23 cellular contexts compared by ENCODE assay signal in genomic region chr2:224801360-224801759, GRCh38.
DNase-seq lines count a peak whose midpoint lies in the region; ATAC-seq and TF ChIP-seq lines count a peak whose summit lies in the region.
"Had no signal": no experiment of that assay in that cellular context is flagged by ENCODE, and none has a peak within 500 bp of the region (broad histone marks: within the 10 kb centered on the region; RNA-seq: fewer than 3 reads in every experiment).

No MANE protein-coding gene starts in this region.

- POLR2A ChIA-PET in activated CD4-positive, alpha-beta T cell treated with anti-CD3 and anti-CD28 coated beads for 36 hours (lab: Charles Lee): no interaction called here

- TF ChIP-seq CTCF in HFFc6 (IDR thresholded peaks at IDR 0.05) (no peak), endodermal cell (conservative IDR thresholded peaks at IDR 0.05) (no peak)

- no peak overlapping the region for H4K8ac ChIP-seq in neuronal stem cell (ENCODE audit: low read depth, low read length)

- H3K4me3 ChIP-seq in endodermal cell (ENCODE audit: low read length): peak overlapping the region; percentile 50
- no peak overlapping the region for H3K4me3 ChIP-seq in neuronal stem cell (ENCODE audit: low read length in 2 of 2)
- H3K4me3 ChIP-seq: BLaER1 treated with 17β-estradiol and CSF1 and Interleukin-3, amounts not matched to agents 10 nM and 100 nM had no signal

- no peaks in the 10 kb centered on the region for H3K4me1 ChIP-seq in endodermal cell (ENCODE audit: control insufficient read depth, insufficient read depth, low read length)
- peaks cover 4 to 15% of the 10 kb centered on the region in 2 donors for H3K4me1 ChIP-seq in neuronal stem cell (ENCODE audit: control insufficient read depth in 2 of 2, insufficient read depth in 1 of 2, low read depth in 1 of 2, low read length in 2 of 2)
- H3K4me1 ChIP-seq: BLaER1 treated with 17β-estradiol and CSF1 and Interleukin-3, amounts not matched to agents 10 nM and 100 nM had no signal

- peak overlapping the region; percentile 29 for H3K27ac Mint-ChIP-seq in activated CD4-positive, alpha-beta T cell treated with anti-CD3 and anti-CD28 coated beads for 36 hours
- H3K27ac Mint-ChIP-seq in HFFc6 (peak overlapping the region; percentile 36; the same call in 1 of the 2 replicates), endodermal cell (no peak overlapping the region)
- H3K27ac Mint-ChIP-seq: H9 had no signal

- intact Hi-C loops in activated CD4-positive, alpha-beta T cell treated with anti-CD3 and anti-CD28 coated beads for 36 hours (cut with DNase I, micrococcal nuclease): loop anchor here in 1 of 2 experiments (10.0 kb wide), 1 partner anchor 203 kb away; no protein-coding TSS in a partner anchor

- H3K36me3 ChIP-seq in endodermal cell (ENCODE audit: control insufficient read depth, insufficient read depth, low read length) (no peaks in the 10 kb centered on the region), neuronal stem cell (replicated peaks in 1 of 2; ENCODE audit: control insufficient read depth in 2 of 2, insufficient read depth in 2 of 2, low read length in 2 of 2) (peaks cover 0 to 10% of the 10 kb centered on the region in 2 donors)

- peak overlapping the region; percentile 76 for H2AFZ ChIP-seq in neuronal stem cell (ENCODE audit: low read length)

- H2BK15ac ChIP-seq in neuronal stem cell (ENCODE audit: low read length): no peak overlapping the region

- H3K4me2 ChIP-seq in neuronal stem cell (ENCODE audit: insufficient read depth, low read length, poor library complexity, severe bottlenecking): no peak overlapping the region
- H3K4me2 ChIP-seq: BLaER1 treated with 17β-estradiol and CSF1 and Interleukin-3, amounts not matched to agents 10 nM and 100 nM had no signal

- no peak overlapping the region for H2BK120ac ChIP-seq in neuronal stem cell (ENCODE audit: low read depth, low read length)

- no peak for DNase-seq in activated CD4-positive, alpha-beta T cell treated with anti-CD3 and anti-CD28 coated beads for 36 hours
- no peak for DNase-seq in activated CD4-positive, alpha-beta T cell treated with anti-CD3 and anti-CD28 coated beads for 1 hour
- DNase-seq in HFFc6 (no peak), endodermal cell (peak; percentile 54), neuronal stem cell (ENCODE audit: low spot score) (no peak), NCI-H510A (lab: John Stamatoyannopoulos, UW) (no peak)
- no peak for DNase-seq in activated naive CD4-positive, alpha-beta T cell treated with Interleukin-2 at 50 U/mL for 16 hours
- DNase-seq: Calu3; CD8-positive, alpha-beta memory T cell; DMS153; H9; NCI-H1105; NCI-H146; NCI-H2029 treated with DMSO at 0.1 percent for 48 hours; NCI-H226; NCI-H524; NCI-H774; SIG-M5 had no signal

- no peak overlapping the region for H2BK12ac ChIP-seq in neuronal stem cell (ENCODE audit: low read length)

- H3K9me3 ChIP-seq in endodermal cell (ENCODE audit: control insufficient read depth, low read length) (peaks cover 31% of the 10 kb centered on the region), neuronal stem cell (replicated peaks in 1 of 2; ENCODE audit: control insufficient read depth in 2 of 2, insufficient read depth in 1 of 2, low read depth in 1 of 2, low read length in 2 of 2) (no peaks in the 10 kb centered on the region)
- H3K9me3 ChIP-seq: BLaER1 treated with 17β-estradiol and CSF1 and Interleukin-3, amounts not matched to agents 10 nM and 100 nM had no signal

- H3K4ac ChIP-seq in neuronal stem cell (ENCODE audit: low read length): no peak overlapping the region

- no peaks in the 10 kb centered on the region for H3K9me3 Mint-ChIP-seq in activated CD4-positive, alpha-beta T cell treated with anti-CD3 and anti-CD28 coated beads for 36 hours (ENCODE audit: low read depth)
- H3K9me3 Mint-ChIP-seq in HFFc6 (no peaks in the 10 kb centered on the region), endodermal cell (peaks cover 18% of the 10 kb centered on the region)
- H3K9me3 Mint-ChIP-seq: CD8-positive, alpha-beta memory T cell; H9; IgD-negative memory B cell had no signal

- CTCF ChIA-PET in activated CD4-positive, alpha-beta T cell treated with anti-CD3 and anti-CD28 coated beads for 36 hours (lab: Charles Lee): no interaction called here

- H3K79me1 ChIP-seq in neuronal stem cell (ENCODE audit: low read depth, low read length): no peaks in the 10 kb centered on the region

- no peak overlapping the region for H3K23ac ChIP-seq in neuronal stem cell (ENCODE audit: low read depth, low read length, poor library complexity)

- 41% methylated on average over 1 of the region's 1 CpG; no CpG with 5 or more reads in 1 of the 2 experiments for WGBS in endodermal cell (ENCODE audit: insufficient coverage in 1 of 2, insufficient read length in 1 of 2), 2 experiments
- no CpG with 5 or more reads among the region's 1 CpG for WGBS in neuronal stem cell (ENCODE audit: extremely low coverage in 2 of 2, insufficient read length in 2 of 2, insufficient replicate concordance in 1 of 2), 2 donors

- no peak overlapping the region for H3K14ac ChIP-seq in neuronal stem cell (ENCODE audit: low read length)

- ATAC-seq in activated CD4-positive, alpha-beta T cell treated with anti-CD3 and anti-CD28 coated beads for 36 hours: no peak
- no peak for ATAC-seq in HG03175 (IDR thresholded peaks at IDR 0.05; ENCODE audit: unreplicated experiment)
- ATAC-seq: Panc1 had no signal

- no peaks in the 10 kb centered on the region for H3K27me3 ChIP-seq in endodermal cell (ENCODE audit: control insufficient read depth, insufficient read depth, low read length, poor library complexity, severe bottlenecking)
- H3K27me3 ChIP-seq in neuronal stem cell (ENCODE audit: control insufficient read depth in 3 of 3, insufficient read depth in 3 of 3, low read depth in 1 of 3, low read length in 3 of 3): no peaks in the 10 kb centered on the region
- H3K27me3 ChIP-seq: BLaER1 treated with 17β-estradiol and CSF1 and Interleukin-3, amounts not matched to agents 10 nM and 100 nM had no signal

- H3K27ac ChIP-seq in endodermal cell (ENCODE audit: low read depth, low read length) (no peak overlapping the region), neuronal stem cell (replicated peaks; ENCODE audit: low read length) (no peak overlapping the region)
- H3K27ac ChIP-seq: 22Rv1; BLaER1 treated with 17β-estradiol and CSF1 and Interleukin-3, amounts not matched to agents 10 nM and 100 nM had no signal

- no peak overlapping the region for H3K4me3 Mint-ChIP-seq in activated CD4-positive, alpha-beta T cell treated with anti-CD3 and anti-CD28 coated beads for 36 hours
- H3K4me3 Mint-ChIP-seq in HFFc6: no peak overlapping the region
- no peak overlapping the region for H3K4me3 Mint-ChIP-seq in endodermal cell
- H3K4me3 Mint-ChIP-seq: CD8-positive, alpha-beta memory T cell; H9; IgD-negative memory B cell had no signal

- no peak overlapping the region for H3K18ac ChIP-seq in neuronal stem cell (ENCODE audit: low read length)

- peaks cover 72% of the 10 kb centered on the region for H3K36me3 Mint-ChIP-seq in activated CD4-positive, alpha-beta T cell treated with anti-CD3 and anti-CD28 coated beads for 36 hours (ENCODE audit: low read depth)
- H3K36me3 Mint-ChIP-seq in HFFc6 (ENCODE audit: low read depth) (peaks cover 62% of the 10 kb centered on the region), endodermal cell (ENCODE audit: low read depth) (no peaks in the 10 kb centered on the region)

- H3K4me1 Mint-ChIP-seq in activated CD4-positive, alpha-beta T cell treated with anti-CD3 and anti-CD28 coated beads for 36 hours: no peaks in the 10 kb centered on the region
- H3K4me1 Mint-ChIP-seq in HFFc6 (ENCODE audit: low read depth) (peaks cover 23% of the 10 kb centered on the region), endodermal cell (no peaks in the 10 kb centered on the region)
- H3K4me1 Mint-ChIP-seq: CD8-positive, alpha-beta memory T cell; IgD-negative memory B cell had no signal

- H3K9ac ChIP-seq in endodermal cell (ENCODE audit: extremely low read depth, low read length, poor library complexity, severe bottlenecking) (no peak overlapping the region), neuronal stem cell (ENCODE audit: low read depth, low read length, poor library complexity) (no peak overlapping the region)
- H3K9ac ChIP-seq: BLaER1 treated with 17β-estradiol and CSF1 and Interleukin-3, amounts not matched to agents 10 nM and 100 nM had no signal

- H4K91ac ChIP-seq in neuronal stem cell (ENCODE audit: low read depth, low read length, poor library complexity): no peak overlapping the region

- H2BK5ac ChIP-seq in neuronal stem cell (ENCODE audit: low read length): no peak overlapping the region

- no peak overlapping the region for H2AK5ac ChIP-seq in neuronal stem cell (ENCODE audit: low read depth, low read length)

- H3K27me3 Mint-ChIP-seq in activated CD4-positive, alpha-beta T cell treated with anti-CD3 and anti-CD28 coated beads for 36 hours: no peaks in the 10 kb centered on the region
- H3K27me3 Mint-ChIP-seq in HFFc6 (ENCODE audit: insufficient read depth) (no peaks in the 10 kb centered on the region), endodermal cell (ENCODE audit: insufficient read depth) (no peaks in the 10 kb centered on the region)
- H3K27me3 Mint-ChIP-seq: CD8-positive, alpha-beta memory T cell; IgD-negative memory B cell had no signal
